15 cellular contexts compared by ENCODE assay signal in genomic region chr2:239696559-239697207, GRCh38.
DNase-seq lines count a peak whose midpoint lies in the region; ATAC-seq and TF ChIP-seq lines count a peak whose summit lies in the region.
"Had no signal": no experiment of that assay in that cellular context is flagged by ENCODE, and none has a peak within 500 bp of the region (broad histone marks: within the 10 kb centered on the region; RNA-seq: fewer than 3 reads in every experiment).

No MANE protein-coding gene starts in this region.

- no peak for ATAC-seq in aorta (ENCODE audit: low FRiP score)
- ATAC-seq in upper lobe of left lung (ENCODE audit: low FRiP score in 2 of 2): no peak
- ATAC-seq: GM12878, HCT116 had no signal

- H3K36me3 Mint-ChIP-seq in osteocyte (ENCODE audit: unreplicated experiment): no peaks in the 10 kb centered on the region
- H3K36me3 Mint-ChIP-seq: CD4-positive, CD25-positive, alpha-beta regulatory T cell had no signal

- no peak for TF ChIP-seq POLR2A in upper lobe of left lung (IDR thresholded peaks at IDR 0.05)

- no peaks in the 10 kb centered on the region for H3K27me3 Mint-ChIP-seq in osteocyte (ENCODE audit: unreplicated experiment)
- H3K27me3 Mint-ChIP-seq: CD4-positive, CD25-positive, alpha-beta regulatory T cell had no signal

- H3K4me3 ChIP-seq in right atrium auricular region (no peak overlapping the region), left ventricle myocardium inferior (no peak overlapping the region), aorta (ENCODE audit: low read length in 2 of 2) (no peak overlapping the region), upper lobe of left lung (no peak overlapping the region)
- H3K4me3 ChIP-seq: BLaER1 treated with 17β-estradiol and CSF1 and Interleukin-3, amounts not matched to agents 10 nM and 100 nM; GM12878; GM23248 had no signal

- no peak overlapping the region for H3K27ac Mint-ChIP-seq in osteocyte (ENCODE audit: unreplicated experiment)
- H3K27ac Mint-ChIP-seq: CD4-positive, CD25-positive, alpha-beta regulatory T cell had no signal

- intact Hi-C loops in left ventricle myocardium inferior (cut with micrococcal nuclease): no loop called here
- intact Hi-C loops in aorta (cut with DNase I): no loop called here

- 85 to 92% methylated on average over 13 of the region's 13 CpGs for WGBS in aorta, 2 donors
- 84 to 88% methylated on average over 13 of the region's 13 CpGs for WGBS in upper lobe of left lung, 2 donors

- DNase-seq in right atrium auricular region (ENCODE audit: low spot score) (peak; percentile 26), left ventricle myocardium inferior (no peak), islet precursor cell (peak; percentile 47), osteocyte (ENCODE audit: extremely low spot score, unreplicated experiment) (peak; percentile 71), aorta (peak; percentile 21 to 52), upper lobe of left lung (no peak), NCI-H187 treated with DMSO at 0.1 percent for 48 hours (lab: John Stamatoyannopoulos, UW) (no peak), HT-29 (ENCODE audit: low spot score) (no peak)
- DNase-seq: ACHN; CD4-positive, CD25-positive, alpha-beta regulatory T cell; DMS53; GM23248 had no signal

- H3K27me3 ChIP-seq in right atrium auricular region (no peaks in the 10 kb centered on the region), left ventricle myocardium inferior (ENCODE audit: low read depth) (peaks cover 7% of the 10 kb centered on the region), aorta (ENCODE audit: control insufficient read depth in 1 of 2, insufficient read depth in 2 of 2, low read length in 1 of 2) (no peaks in the 10 kb centered on the region), upper lobe of left lung (no peaks in the 10 kb centered on the region)
- H3K27me3 ChIP-seq: BLaER1 treated with 17β-estradiol and CSF1 and Interleukin-3, amounts not matched to agents 10 nM and 100 nM had no signal

- H3K36me3 ChIP-seq in right atrium auricular region (no peaks in the 10 kb centered on the region), left ventricle myocardium inferior (no peaks in the 10 kb centered on the region), aorta (ENCODE audit: control insufficient read depth in 1 of 2, insufficient read depth in 2 of 2, low read length in 1 of 2) (no peaks in the 10 kb centered on the region), upper lobe of left lung (no peaks in the 10 kb centered on the region)
- H3K36me3 ChIP-seq: BLaER1 treated with 17β-estradiol and CSF1 and Interleukin-3, amounts not matched to agents 10 nM and 100 nM had no signal

- no peak for TF ChIP-seq EP300 in upper lobe of left lung (IDR thresholded peaks at IDR 0.05)

- H3K9me3 ChIP-seq in right atrium auricular region (no peaks in the 10 kb centered on the region), left ventricle myocardium inferior (replicated peaks) (no peaks in the 10 kb centered on the region), aorta (ENCODE audit: control insufficient read depth, low read length) (no peaks in the 10 kb centered on the region), upper lobe of left lung (no peaks in the 10 kb centered on the region)

- no peak for TF ChIP-seq CTCF in right atrium auricular region (IDR thresholded peaks at IDR 0.05)
- TF ChIP-seq CTCF in left ventricle myocardium inferior (IDR thresholded peaks at IDR 0.05; ENCODE audit: borderline replicate concordance): no peak
- TF ChIP-seq CTCF in osteocyte (IDR thresholded peaks at IDR 0.05): no peak
- TF ChIP-seq CTCF in upper lobe of left lung (IDR thresholded peaks at IDR 0.05): no peak

- no peaks in the 10 kb centered on the region for H3K4me1 Mint-ChIP-seq in osteocyte (ENCODE audit: unreplicated experiment)
- H3K4me1 Mint-ChIP-seq: CD4-positive, CD25-positive, alpha-beta regulatory T cell had no signal

- H3K4me1 ChIP-seq in right atrium auricular region: no peaks in the 10 kb centered on the region
- H3K4me1 ChIP-seq in left ventricle myocardium inferior: peaks cover 2% of the 10 kb centered on the region
- no peaks in the 10 kb centered on the region for H3K4me1 ChIP-seq in aorta (ENCODE audit: control insufficient read depth in 1 of 2, insufficient read depth in 2 of 2, low read length in 2 of 2)
- H3K4me1 ChIP-seq in upper lobe of left lung: no peaks in the 10 kb centered on the region

- H3K4me3 Mint-ChIP-seq in osteocyte (ENCODE audit: unreplicated experiment): no peak overlapping the region
- H3K4me3 Mint-ChIP-seq: CD4-positive, CD25-positive, alpha-beta regulatory T cell had no signal

- peaks cover 5% of the 10 kb centered on the region for H3K9me3 Mint-ChIP-seq in osteocyte (ENCODE audit: unreplicated experiment)
- H3K9me3 Mint-ChIP-seq: CD4-positive, CD25-positive, alpha-beta regulatory T cell had no signal

- no peak overlapping the region for H3K27ac ChIP-seq in right atrium auricular region
- H3K27ac ChIP-seq in left ventricle myocardium inferior (replicated peaks): no peak overlapping the region
- no peak overlapping the region for H3K27ac ChIP-seq in aorta (ENCODE audit: low read depth in 1 of 2, low read length in 2 of 2)
- H3K27ac ChIP-seq in upper lobe of left lung: no peak overlapping the region
- H3K27ac ChIP-seq: BLaER1 treated with 17β-estradiol and CSF1 and Interleukin-3, amounts not matched to agents 10 nM and 100 nM; GM23248 had no signal

Comparison
In these comparisons a context has a peak if more than half of its experiments do, and no peak if none do; other contexts are left out.
1. DNase-seq: peak in right atrium auricular region (single experiment), islet precursor cell (single experiment), osteocyte (single experiment) and aorta (2 of 2); none in left ventricle myocardium inferior (single experiment), upper lobe of left lung (0 of 2), NCI-H187 treated with DMSO at 0.1 percent for 48 hours (single experiment) and HT-29 (single experiment).